33 cellular contexts compared by ENCODE assay signal in the genomic region with DNA sequence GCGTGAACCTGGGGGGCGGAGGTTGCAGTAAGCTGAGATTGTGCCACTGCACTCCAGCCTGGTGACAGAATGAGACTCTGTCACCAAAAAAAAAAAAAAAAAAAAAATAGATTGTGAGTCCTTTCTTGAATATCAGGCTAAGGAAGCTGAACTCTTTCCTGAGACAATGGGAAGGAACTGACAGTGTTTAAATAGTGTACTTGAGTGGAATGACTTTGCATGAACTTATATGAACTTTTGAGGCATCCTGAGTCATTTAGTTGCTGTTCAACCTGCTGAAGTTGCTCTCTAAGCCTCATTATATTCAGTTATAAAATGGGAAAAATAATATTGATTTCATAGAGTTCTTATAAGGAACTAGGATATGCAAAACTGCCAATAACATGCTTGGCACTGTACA.
"Had no signal": no experiment of that assay in that cellular context is flagged by ENCODE, and none has a peak within 500 bp of the region (broad histone marks: within the 10 kb centered on the region; RNA-seq: fewer than 3 reads in every experiment).

No MANE protein-coding gene starts in this region.

- H3K4me1 ChIP-seq: sigmoid colon, uterus had no signal

- H3K27ac ChIP-seq: brain microvascular endothelial cell, sigmoid colon, uterus, WERI-Rb-1 had no signal

- H3K27ac Mint-ChIP-seq: activated naive CD4-positive, alpha-beta T cell treated with anti-CD3 and anti-CD28 coated beads, Interleukin-2, amount 10 ng/mL, durations not matched to agents 7 days and 5 days; activated T-helper 1 cell treated with anti-CD3 and anti-CD28 coated beads, Interleukin-12 subunit alpha, Interleukin-12 subunit beta, Interleukin-2, Interleukin-4 antibody, amounts not matched to agents 30 ng/mL and 10 ng/mL and 1 ng/mL, durations not matched to agents 14 hours and 24 hours and 36 hours; natural killer cell treated with Interleukin-12 subunit alpha and Interleukin-12 subunit beta and Interleukin-15 and Interleukin-18, amount 100 ng/mL, for 72 hours; progenitor cell of endocrine pancreas; stimulated activated memory B cell treated with anti-CD40 and anti-IgM and Interleukin-4, amounts not matched to agents 10 μg/mL and 1 μg/mL and 100 μg/mL, for 72 hours; stimulated activated naive CD8-positive, alpha-beta T cell treated with anti-CD3 and anti-CD28 coated beads, Interleukin-15, amount 100 ng/mL, for 72 hours; T-helper 17 cell; type B pancreatic cell had no signal

- H3K4me1 Mint-ChIP-seq: activated naive CD4-positive, alpha-beta T cell treated with anti-CD3 and anti-CD28 coated beads, Interleukin-2, amount 10 ng/mL, durations not matched to agents 7 days and 5 days; stimulated activated memory B cell treated with anti-CD40 and anti-IgM and Interleukin-4, amounts not matched to agents 10 μg/mL and 1 μg/mL and 100 μg/mL, for 72 hours; stimulated activated naive CD8-positive, alpha-beta T cell treated with anti-CD3 and anti-CD28 coated beads, Interleukin-15, amount 100 ng/mL, for 72 hours; T-helper 17 cell had no signal

- H3K9me3 ChIP-seq: gastrocnemius medialis, mucosa of descending colon, sigmoid colon, uterus had no signal

- H3K4me3 Mint-ChIP-seq: activated naive CD4-positive, alpha-beta T cell treated with anti-CD3 and anti-CD28 coated beads, Interleukin-2, amount 10 ng/mL, durations not matched to agents 7 days and 5 days; activated T-helper 1 cell treated with anti-CD3 and anti-CD28 coated beads, Interleukin-12 subunit alpha, Interleukin-12 subunit beta, Interleukin-2, Interleukin-4 antibody, amounts not matched to agents 30 ng/mL and 10 ng/mL and 1 ng/mL, durations not matched to agents 14 hours and 24 hours and 36 hours; natural killer cell treated with Interleukin-12 subunit alpha and Interleukin-12 subunit beta and Interleukin-15 and Interleukin-18, amount 100 ng/mL, for 72 hours; stimulated activated memory B cell treated with anti-CD40 and anti-IgM and Interleukin-4, amounts not matched to agents 10 μg/mL and 1 μg/mL and 100 μg/mL, for 72 hours; stimulated activated naive CD8-positive, alpha-beta T cell treated with anti-CD3 and anti-CD28 coated beads, Interleukin-15, amount 100 ng/mL, for 72 hours; T-helper 17 cell; type B pancreatic cell had no signal

- H3K27me3 Mint-ChIP-seq: activated naive CD4-positive, alpha-beta T cell treated with anti-CD3 and anti-CD28 coated beads, Interleukin-2, amount 10 ng/mL, durations not matched to agents 7 days and 5 days; T-helper 17 cell; type B pancreatic cell had no signal

- ATAC-seq: activated CD4-positive, CD25-positive, alpha-beta regulatory T cell treated with anti-CD3 and anti-CD28 coated beads, Interleukin-2, amount 50 U/mL, for 24 hours; gastrocnemius medialis; mucosa of descending colon; natural killer cell treated with Interleukin-12 subunit alpha and Interleukin-12 subunit beta and Interleukin-15 and Interleukin-18, amount 100 ng/mL, for 72 hours; stimulated activated memory B cell treated with anti-CD40 and anti-IgM and Interleukin-4, amounts not matched to agents 10 μg/mL and 1 μg/mL and 100 μg/mL, for 72 hours; stimulated activated naive CD8-positive, alpha-beta T cell treated with anti-CD3 and anti-CD28 coated beads, Interleukin-15, amount 100 ng/mL, for 72 hours; T-helper 17 cell had no signal

- H3K27me3 ChIP-seq: brain microvascular endothelial cell, gastrocnemius medialis, sigmoid colon, uterus had no signal

- H3K36me3 ChIP-seq: brain microvascular endothelial cell, gastrocnemius medialis, sigmoid colon, uterus, WERI-Rb-1 had no signal

- H3K36me3 Mint-ChIP-seq: activated naive CD4-positive, alpha-beta T cell treated with anti-CD3 and anti-CD28 coated beads, Interleukin-2, amount 10 ng/mL, durations not matched to agents 7 days and 5 days; natural killer cell treated with Interleukin-12 subunit alpha and Interleukin-12 subunit beta and Interleukin-15 and Interleukin-18, amount 100 ng/mL, for 72 hours; stimulated activated memory B cell treated with anti-CD40 and anti-IgM and Interleukin-4, amounts not matched to agents 10 μg/mL and 1 μg/mL and 100 μg/mL, for 72 hours; type B pancreatic cell had no signal

- H3K9me3 Mint-ChIP-seq: activated naive CD4-positive, alpha-beta T cell treated with anti-CD3 and anti-CD28 coated beads, Interleukin-2, amount 10 ng/mL, durations not matched to agents 7 days and 5 days; activated T-helper 1 cell treated with anti-CD3 and anti-CD28 coated beads, Interleukin-12 subunit alpha, Interleukin-12 subunit beta, Interleukin-2, Interleukin-4 antibody, amounts not matched to agents 30 ng/mL and 10 ng/mL and 1 ng/mL, durations not matched to agents 14 hours and 24 hours and 36 hours; stimulated activated naive CD8-positive, alpha-beta T cell treated with anti-CD3 and anti-CD28 coated beads, Interleukin-15, amount 100 ng/mL, for 72 hours had no signal

- DNase-seq: activated CD4-positive, alpha-beta T cell treated with anti-CD3 and anti-CD28 coated beads for 48 hours; activated CD4-positive, alpha-beta T cell treated with anti-CD3 and anti-CD28 coated beads, Interleukin-2, amount 50 U/mL, for 48 hours; activated CD8-positive, alpha-beta memory T cell treated with anti-CD3 and anti-CD28 coated beads, Interleukin-2, amount 50 U/mL, for 4 hours; activated effector memory CD4-positive, alpha-beta T cell treated with anti-CD3 and anti-CD28 coated beads, Interleukin-2, amount 50 U/mL, for 16 hours; activated naive CD4-positive, alpha-beta T cell treated with anti-CD3 and anti-CD28 coated beads, Interleukin-2, amount 10 ng/mL, durations not matched to agents 7 days and 5 days; activated T-cell treated with anti-CD3 and anti-CD28 coated beads, Interleukin-2, amount 50 U/mL, for 1 hour; amniotic stem cell; brain microvascular endothelial cell; caudate nucleus; cortex of kidney; gastrocnemius medialis; glutamatergic neuron; hippocampal formation; kidney; mucosa of descending colon; retina; sigmoid colon; small intestine; stimulated activated CD4-positive, alpha-beta T cell treated with anti-CD3 and anti-CD28 coated beads, Interleukin-4, amount 100 ng/mL, for 4 hours; stimulated activated CD8-positive, alpha-beta memory T cell treated with anti-CD3 and anti-CD28 coated beads, Interleukin-4, amount 100 ng/mL, for 48 hours; stimulated activated naive CD8-positive, alpha-beta T cell treated with anti-CD3 and anti-CD28 coated beads, Interleukin-15, amount 100 ng/mL, for 72 hours; substantia nigra; T-helper 17 cell; T1000; uterus; WERI-Rb-1 had no signal

- FAIRE-seq: astrocyte, kidney, small intestine had no signal

- H3K4me3 ChIP-seq: gastrocnemius medialis, mucosa of descending colon, sigmoid colon, uterus had no signal
